1 cellular context compared by ENCODE assay signal in the genomic region with DNA sequence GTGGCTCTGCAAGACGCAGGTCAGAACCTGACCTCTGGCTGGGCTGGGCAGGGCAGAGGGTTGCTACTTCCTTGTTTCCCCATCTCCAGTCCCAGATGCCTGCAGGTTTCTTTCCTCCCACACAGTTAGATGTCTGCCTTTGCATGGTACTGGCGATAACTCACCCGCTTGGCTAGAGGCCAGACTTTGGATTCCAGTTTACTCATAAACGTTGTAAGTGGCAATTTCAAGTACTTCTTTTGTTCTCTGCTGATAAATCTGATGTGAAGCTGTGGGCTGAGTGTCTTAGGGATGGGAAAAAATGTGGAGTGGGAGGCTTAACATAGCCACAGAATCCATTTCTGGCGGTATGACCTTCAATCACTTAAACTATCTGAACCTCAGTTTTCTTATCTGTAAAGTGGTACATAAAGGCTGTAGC.
TF ChIP-seq lines count a peak whose summit lies in the region.

No MANE protein-coding gene starts in this region.

TF ChIP-seq in K562, 482 proteins besides CTCF, POLR2A, EP300 and RAD21 (continued from another document):
- TF ChIP-seq SMARCE1 (IDR thresholded peaks at IDR 0.05) (peak; percentile 90), CEBPZ (IDR thresholded peaks at IDR 0.05; ENCODE audit: borderline replicate concordance, low read depth, low read length) (no peak), ZBTB11 (CRISPR knock-in tag; IDR thresholded peaks at IDR 0.05) (no peak), ARID3A (IDR thresholded peaks at IDR 0.05; ENCODE audit: borderline replicate concordance, low read depth, low read length) (no peak)
